8 cellular contexts compared by ENCODE assay signal in the genomic region with DNA sequence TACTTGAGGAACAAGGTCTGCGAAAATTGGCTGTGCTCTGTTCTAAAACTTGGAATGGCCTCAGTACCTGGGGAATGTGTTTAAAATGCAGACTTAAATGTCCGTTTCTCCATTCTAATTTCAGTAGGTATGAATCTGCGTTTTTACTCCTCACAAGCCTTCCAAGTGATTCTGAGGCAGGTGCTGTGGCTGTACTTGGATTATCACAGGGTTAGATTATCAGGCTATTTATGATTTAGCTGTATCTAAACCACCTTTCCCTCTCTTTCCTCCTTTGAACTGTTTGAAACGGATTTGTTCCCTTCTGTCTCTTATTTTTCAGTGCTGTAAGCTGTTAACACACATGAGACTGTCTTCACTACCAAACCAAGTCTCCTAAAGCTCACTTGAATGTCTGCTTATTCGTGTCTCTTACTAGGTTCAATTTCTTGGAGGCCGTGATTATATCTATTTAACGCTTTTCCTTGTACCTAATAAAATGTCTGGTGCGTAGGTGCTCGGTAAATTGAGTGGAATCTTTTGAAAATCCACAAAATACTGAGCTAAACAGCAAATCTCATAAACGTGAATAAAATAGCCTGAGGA. TPM values are rescaled to one million over a fixed set of nuclear protein-coding genes. Genes with fewer than 3 reads are reported as not detected.
DNase-seq lines count a peak whose midpoint lies in the region; ATAC-seq, FAIRE-seq and TF ChIP-seq lines count a peak whose summit lies in the region.

No MANE protein-coding gene starts in this region.

- H3K4me3 Mint-ChIP-seq in CD4-positive, alpha-beta T cell = no peak overlapping the region
- H3K4me3 Mint-ChIP-seq in effector memory CD8-positive, alpha-beta T cell = no peak overlapping the region

- no peaks in the 10 kb centered on the region for H3K9me3 Mint-ChIP-seq in CD4-positive, alpha-beta T cell
- no peaks in the 10 kb centered on the region for H3K9me3 Mint-ChIP-seq in effector memory CD8-positive, alpha-beta T cell

- no peak overlapping the region for H3K27ac Mint-ChIP-seq in CD4-positive, alpha-beta T cell
- no peak overlapping the region for H3K27ac Mint-ChIP-seq in effector memory CD8-positive, alpha-beta T cell

- H2AFZ ChIP-seq in neuron (ENCODE audit: low read depth, low read length) = peak overlapping the region; percentile 56

- H3K4me3 ChIP-seq in LNCaP clone FGC (ENCODE audit: low read depth, low read length) (peak overlapping the region; percentile 95), duodenal mucosa (ENCODE audit: low read depth in 1 of 2, low read length in 2 of 2) (peak overlapping the region; percentile 88 to 97), neuron (ENCODE audit: low read length) (peak overlapping the region; percentile 86)

- H3K27me3 Mint-ChIP-seq in CD4-positive, alpha-beta T cell = no peaks in the 10 kb centered on the region
- no peaks in the 10 kb centered on the region for H3K27me3 Mint-ChIP-seq in effector memory CD8-positive, alpha-beta T cell

- H3K27me3 ChIP-seq in CD4-positive, alpha-beta T cell (ENCODE audit: control insufficient read depth, insufficient read depth, low read length) = no peaks in the 10 kb centered on the region
- no peaks in the 10 kb centered on the region for H3K27me3 ChIP-seq in duodenal mucosa (ENCODE audit: control insufficient read depth in 1 of 2, insufficient read depth in 2 of 2, low read length in 2 of 2)
- no peaks in the 10 kb centered on the region for H3K27me3 ChIP-seq in neuron (ENCODE audit: insufficient read depth, low read length)

- intact Hi-C loops in CD4-positive, alpha-beta T cell (cut with DNase I, micrococcal nuclease) = loop anchor here (1.0 to 10.0 kb wide), 3 partner anchors 63 to 975 kb away; partner anchors contain the start of genes ARRDC3 (in 1 of the 2) and LYSMD3 (in 1 of the 2)

- H3K9me3 ChIP-seq in CD4-positive, alpha-beta T cell (ENCODE audit: control insufficient read depth, low read length) = no peaks in the 10 kb centered on the region
- H3K9me3 ChIP-seq in duodenal mucosa (ENCODE audit: control insufficient read depth in 1 of 2, low read length in 2 of 2) (peaks cover 0 to 2% of the 10 kb centered on the region in 2 donors), neuron (ENCODE audit: low read length) (no peaks in the 10 kb centered on the region)

- POLR2A ChIA-PET in CD4-positive, alpha-beta T cell (lab: Charles Lee) = interaction anchor here (0.6 to 3.7 kb wide), 20 partner anchors 13 to 1908 kb away, joined by 3 to 90 read pairs (median 3); partner anchors contain the start of genes ARRDC3, LYSMD3, MBLAC2 and POLR3G

- ATAC-seq in CD4-positive, alpha-beta T cell (ENCODE audit: poor library complexity) = no peak
- no peak for ATAC-seq in effector memory CD8-positive, alpha-beta T cell (replicated peaks)

- FAIRE-seq in GM12892 (lab: Jason Lieb, UNC) = no peak
- no peak for FAIRE-seq in D721Med (lab: Jason Lieb, UNC)

- H3K27ac ChIP-seq in CD4-positive, alpha-beta T cell (ENCODE audit: low read depth, low read length) = peak overlapping the region; percentile 94
- H3K27ac ChIP-seq in duodenal mucosa (ENCODE audit: low read depth, low read length) = peak overlapping the region; percentile 59

- peaks cover 18% of the 10 kb centered on the region for H3K36me3 Mint-ChIP-seq in CD4-positive, alpha-beta T cell (ENCODE audit: low read depth)
- peaks cover 6% of the 10 kb centered on the region for H3K36me3 Mint-ChIP-seq in effector memory CD8-positive, alpha-beta T cell (ENCODE audit: insufficient read depth)

- no peak for TF ChIP-seq POLR2A in GM12892 (IDR thresholded peaks at IDR 0.05; ENCODE audit: low read depth, low read length)

- no peak for DNase-seq in CD4-positive, alpha-beta T cell
- DNase-seq in LNCaP clone FGC (ENCODE audit: low read depth) (no peak), GM12892 (ENCODE audit: insufficient read length) (no peak), D721Med (ENCODE audit: insufficient read length, low spot score) (no peak), GOT3 (lab: John Stamatoyannopoulos, UW) (no peak)
- DNase-seq in effector memory CD8-positive, alpha-beta T cell = no peak

- H3K9ac ChIP-seq in duodenal mucosa (ENCODE audit: low read depth in 1 of 2, low read length in 2 of 2) = peak overlapping the region; percentile 88 to 90

- CTCF ChIA-PET in CD4-positive, alpha-beta T cell (lab: Charles Lee) = interaction anchor here (1.2 to 1.9 kb wide), 4 partner anchors 29 to 1720 kb away, joined by 3 to 8 read pairs (median 4); partner anchors contain the start of gene LYSMD3

- peaks cover 0 to 4% of the 10 kb centered on the region in 2 donors for H3K36me3 ChIP-seq in duodenal mucosa (ENCODE audit: control insufficient read depth in 1 of 2, insufficient read depth in 2 of 2, low read length in 2 of 2)
- H3K36me3 ChIP-seq in neuron (ENCODE audit: insufficient read depth, low read length) = peaks cover 3% of the 10 kb centered on the region

- no peak for TF ChIP-seq CTCF in CD4-positive, alpha-beta T cell (IDR thresholded peaks at IDR 0.05)
- TF ChIP-seq CTCF in LNCaP clone FGC (IDR thresholded peaks at IDR 0.05; ENCODE audit: control insufficient read depth, extremely low read depth, insufficient read depth) (no peak), D721Med (IDR thresholded peaks at IDR 0.05; ENCODE audit: insufficient read depth, missing control alignments) (no peak)

- H3K4me1 Mint-ChIP-seq in CD4-positive, alpha-beta T cell (ENCODE audit: low read depth) = peaks cover 13% of the 10 kb centered on the region
- H3K4me1 Mint-ChIP-seq in effector memory CD8-positive, alpha-beta T cell (ENCODE audit: low read depth in 2 of 2) = peaks cover 3% of the 10 kb centered on the region in 2 donors

- peaks cover 5 to 8% of the 10 kb centered on the region in 2 donors for H3K4me1 ChIP-seq in duodenal mucosa (ENCODE audit: control insufficient read depth in 1 of 2, insufficient read depth in 2 of 2, low read length in 2 of 2)
- H3K4me1 ChIP-seq in neuron (ENCODE audit: insufficient read depth, low read length) = peaks cover 25% of the 10 kb centered on the region

RNA-seq across cellular contexts. Expression of gene CETN3, which starts 0.7 kb away (rescaled TPM):
- total RNA-seq in CD4-positive, alpha-beta T cell = 1 to 10 TPM; 3.2 to 4.9 TPM
- 65.5 TPM for polyA plus RNA-seq in GM12892 (2012; ENCODE audit: missing spikeins)
